In genomic region chr15:33059184-33059583, GRCh38 we compare ENCODE assay signal across 26 cellular contexts.
DNase-seq lines count a peak whose midpoint lies in the region; FAIRE-seq and TF ChIP-seq lines count a peak whose summit lies in the region.
"Had no signal": no experiment of that assay in that cellular context is flagged by ENCODE, and none has a peak within 500 bp of the region (broad histone marks: within the 10 kb centered on the region; RNA-seq: fewer than 3 reads in every experiment).

No MANE protein-coding gene starts in this region.

- peak; percentile 7 for DNase-seq in AG09309 (ENCODE audit: low read depth)
- peak; percentile 23 to 73 for DNase-seq in NCI-H2081 (lab: John Stamatoyannopoulos, UW)
- DNase-seq in astrocyte of the spinal cord (ENCODE audit: low read depth, low spot score): peak; percentile 43
- peak; percentile 44 for DNase-seq in foreskin melanocyte
- no peak for DNase-seq in C1 segment of cervical spinal cord (lab: John Stamatoyannopoulos, UW)
- no peak for DNase-seq in BE2C
- no peak for DNase-seq in frontal cortex (ENCODE audit: low spot score in 2 of 2)
- no peak for DNase-seq in effector memory CD4-positive, alpha-beta T cell
- DNase-seq: activated naive CD4-positive, alpha-beta T cell; activated T-cell treated with anti-CD3 and anti-CD28 coated beads, Interleukin-2, amount 50 U/mL, for 24 hours; amniotic stem cell; CD4-positive, CD25-positive, alpha-beta regulatory T cell; dermis blood vessel endothelial cell; DMS 273 treated with DMSO at 0.1 percent for 48 hours; glutamatergic neuron; KBM-7; left cardiac atrium; MV-4-11; NCI-H187; NCI-H226; NCI-H82; posterior cingulate gyrus; Right ventricle myocardium superior; sigmoid colon; upper lobe of left lung had no signal

- in situ Hi-C loops in astrocyte of the spinal cord (cut with HindIII; ENCODE audit: low sequenced_read_pairs): no loop called here

- no peak for TF ChIP-seq CTCF in AG09309 (IDR thresholded peaks at IDR 0.05; ENCODE audit: control insufficient read depth, insufficient read depth, low read depth, low read length, missing control alignments)
- no peak for TF ChIP-seq CTCF in astrocyte of the spinal cord (IDR thresholded peaks at IDR 0.05; ENCODE audit: low read depth, low read length)
- TF ChIP-seq CTCF in BE2C (IDR thresholded peaks at IDR 0.05; ENCODE audit: low read depth, low read length): no peak

- H3K36me3 ChIP-seq in BE2C: no peaks in the 10 kb centered on the region
- H3K36me3 ChIP-seq in effector memory CD4-positive, alpha-beta T cell (ENCODE audit: control insufficient read depth, insufficient read depth, low read length): no peaks in the 10 kb centered on the region
- H3K36me3 ChIP-seq: cardiac muscle cell, sigmoid colon, upper lobe of left lung had no signal

- no peaks in the 10 kb centered on the region for H3K9me3 ChIP-seq in BE2C
- no peaks in the 10 kb centered on the region for H3K9me3 ChIP-seq in effector memory CD4-positive, alpha-beta T cell (ENCODE audit: control insufficient read depth, low read length)
- H3K9me3 ChIP-seq: sigmoid colon, upper lobe of left lung had no signal

- no peak overlapping the region for H3K27ac ChIP-seq in effector memory CD4-positive, alpha-beta T cell (ENCODE audit: insufficient read depth, low read length, poor library complexity, severe bottlenecking)
- H3K27ac ChIP-seq: cardiac muscle cell, sigmoid colon, upper lobe of left lung had no signal

- H3K4me3 ChIP-seq in AG09309 (ENCODE audit: control insufficient read depth, low read depth, low read length): no peak overlapping the region
- H3K4me3 ChIP-seq in astrocyte of the spinal cord (ENCODE audit: low read depth, low read length): no peak overlapping the region
- H3K4me3 ChIP-seq in BE2C (ENCODE audit: low read depth, low read length): no peak overlapping the region
- no peak overlapping the region for H3K4me3 ChIP-seq in effector memory CD4-positive, alpha-beta T cell (ENCODE audit: insufficient read depth, low read depth, low read length, poor library complexity, severe bottlenecking)
- H3K4me3 ChIP-seq: cardiac muscle cell, sigmoid colon, upper lobe of left lung had no signal

- FAIRE-seq in frontal cortex (lab: Jason Lieb, UNC): no peak

- no peaks in the 10 kb centered on the region for H3K27me3 ChIP-seq in BE2C
- no peaks in the 10 kb centered on the region for H3K27me3 ChIP-seq in effector memory CD4-positive, alpha-beta T cell (replicated peaks; ENCODE audit: control insufficient read depth, insufficient read depth, low read length, poor library complexity, severe bottlenecking)
- H3K27me3 ChIP-seq: cardiac muscle cell, sigmoid colon, upper lobe of left lung had no signal

- H3K4me1 ChIP-seq in BE2C: no peaks in the 10 kb centered on the region
- peaks cover 4% of the 10 kb centered on the region for H3K4me1 ChIP-seq in effector memory CD4-positive, alpha-beta T cell (ENCODE audit: control insufficient read depth, insufficient read depth, low read length, poor library complexity, severe bottlenecking)
- H3K4me1 ChIP-seq: sigmoid colon, upper lobe of left lung had no signal

Comparison
In these comparisons a context has a peak if more than half of its experiments do, and no peak if none do; other contexts are left out.
1. DNase-seq: peak in AG09309 (single experiment), NCI-H2081 (2 of 2), astrocyte of the spinal cord (single experiment) and foreskin melanocyte (single experiment); none in C1 segment of cervical spinal cord (0 of 14), BE2C (single experiment), frontal cortex (0 of 2) and effector memory CD4-positive, alpha-beta T cell (0 of 3).